In the genomic region with DNA sequence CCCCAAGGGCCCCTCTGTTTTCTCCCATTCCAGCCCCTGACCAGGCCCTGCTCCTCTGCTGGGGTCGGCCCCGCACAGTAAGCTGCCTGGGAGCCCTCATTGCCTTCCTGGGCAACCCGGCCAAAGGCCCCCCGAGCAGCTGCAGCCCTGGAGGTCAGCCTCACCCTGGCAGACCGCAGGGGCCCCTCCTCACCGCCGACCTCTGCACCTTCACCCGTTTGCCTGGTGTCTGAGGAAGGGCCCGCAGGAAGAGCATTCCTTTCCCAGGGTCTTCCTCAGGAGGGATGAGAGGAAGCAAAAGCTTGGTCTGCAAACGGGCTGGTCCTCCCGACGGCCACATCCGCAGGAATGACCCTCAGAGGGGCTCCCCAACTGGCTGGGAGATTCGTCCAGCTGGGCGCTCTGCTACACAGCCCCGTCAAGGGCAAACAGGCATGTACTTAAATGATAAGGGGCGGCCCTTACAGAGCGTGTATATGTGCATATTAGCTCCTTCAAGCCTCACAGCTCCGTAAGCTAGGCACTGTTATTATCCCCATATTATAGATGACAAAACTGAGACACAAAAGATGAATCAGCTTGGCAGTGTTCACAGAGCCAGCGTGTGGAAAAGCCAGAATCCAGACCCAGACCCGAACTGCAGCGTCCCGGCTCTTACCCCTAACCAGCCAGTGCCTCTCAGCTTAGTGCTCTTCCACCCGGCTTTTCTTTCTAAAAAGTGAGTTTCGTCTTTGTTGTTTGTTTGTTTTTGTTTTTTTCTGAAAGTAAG, we compare ENCODE assay signal across 10 cellular contexts. TPM values are rescaled to one million over a fixed set of nuclear protein-coding genes. Genes with fewer than 3 reads are reported as not detected.
DNase-seq lines count a peak whose midpoint lies in the region; ATAC-seq lines count a peak whose summit lies in the region.
"Had no signal": no experiment of that assay in that cellular context is flagged by ENCODE, and none has a peak within 500 bp of the region (broad histone marks: within the 10 kb centered on the region; RNA-seq: fewer than 3 reads in every experiment).

No MANE protein-coding gene starts in this region.

- H3K27ac ChIP-seq in mesodermal cell (ENCODE audit: low read depth, low read length, severe bottlenecking) (peak overlapping the region; percentile 49), aorta (ENCODE audit: low read depth in 1 of 2, low read length in 2 of 2) (peak overlapping the region; percentile 91 to 95)
- H3K27ac ChIP-seq: C4-2B had no signal

- no peaks in the 10 kb centered on the region for H3K27me3 ChIP-seq in aorta (ENCODE audit: control insufficient read depth in 1 of 2, insufficient read depth in 2 of 2, low read length in 1 of 2)

- peaks cover 37% of the 10 kb centered on the region for H3K27me3 Mint-ChIP-seq in dendritic cell treated with granulocyte-macrophage colony-stimulating factor and Interleukin-4, amounts not matched to agents 40 ng/mL and 50 ng/mL, for 4 days

- H3K9me3 ChIP-seq in mesodermal cell (ENCODE audit: control insufficient read depth, low read length) (no peaks in the 10 kb centered on the region), aorta (ENCODE audit: control insufficient read depth, low read length) (no peaks in the 10 kb centered on the region)

- H3K4me1 ChIP-seq in mesodermal cell (ENCODE audit: control insufficient read depth, insufficient read depth, low read length, poor library complexity, severe bottlenecking) (peaks cover 33% of the 10 kb centered on the region), aorta (ENCODE audit: control insufficient read depth in 1 of 2, insufficient read depth in 2 of 2, low read length in 2 of 2) (peaks cover 6 to 8% of the 10 kb centered on the region in 2 donors)

- peaks cover 41% of the 10 kb centered on the region for H3K4me1 Mint-ChIP-seq in dendritic cell treated with granulocyte-macrophage colony-stimulating factor and Interleukin-4, amounts not matched to agents 40 ng/mL and 50 ng/mL, for 4 days (ENCODE audit: low read depth)

- H3K27ac Mint-ChIP-seq in dendritic cell treated with granulocyte-macrophage colony-stimulating factor and Interleukin-4, amounts not matched to agents 40 ng/mL and 50 ng/mL, for 4 days = peak overlapping the region; percentile 33

- H3K36me3 ChIP-seq in mesodermal cell (ENCODE audit: control insufficient read depth, insufficient read depth, low read length) (no peaks in the 10 kb centered on the region), aorta (ENCODE audit: control insufficient read depth in 1 of 2, insufficient read depth in 2 of 2, low read length in 1 of 2) (no peaks in the 10 kb centered on the region)

- peak overlapping the region; percentile 16 for H3K4me3 ChIP-seq in mesodermal cell (ENCODE audit: extremely low read depth, insufficient read depth, low read length, poor library complexity, severe bottlenecking)
- no peak overlapping the region for H3K4me3 ChIP-seq in aorta (ENCODE audit: low read length in 2 of 2)

- ATAC-seq in Right ventricle myocardium inferior (peak; percentile 22), aorta (ENCODE audit: low FRiP score) (no peak), GM21717 (IDR thresholded peaks at IDR 0.05; ENCODE audit: unreplicated experiment) (no peak)
- ATAC-seq in activated CD4-positive, CD25-positive, alpha-beta regulatory T cell treated with anti-CD3 and anti-CD28 coated beads, Interleukin-2, amount 50 U/mL, for 24 hours = no peak

- H3K36me3 Mint-ChIP-seq in dendritic cell treated with granulocyte-macrophage colony-stimulating factor and Interleukin-4, amounts not matched to agents 40 ng/mL and 50 ng/mL, for 4 days (ENCODE audit: low read depth) = no peaks in the 10 kb centered on the region

- 37 to 41% methylated on average over 18 to 20 of the region's 25 CpGs for WGBS in mesodermal cell (ENCODE audit: insufficient coverage in 2 of 2), 2 experiments
- WGBS in aorta, 2 donors = 48 to 63% methylated on average over 25 of the region's 25 CpGs

- DNase-seq in Right ventricle myocardium inferior (ENCODE audit: missing footprints) = no peak
- DNase-seq in cardiac septum (ENCODE audit: low spot score) = no peak
- no peak for DNase-seq in aorta
- DNase-seq in amygdala (lab: John Stamatoyannopoulos, UW) = no peak
- DNase-seq: NCI-H1092 treated with DMSO at 0.1 percent for 48 hours had no signal

- intact Hi-C loops in Right ventricle myocardium inferior (cut with DNase I) = loop anchor here (5.0 kb wide), 2 partner anchors 81 to 676 kb away; a partner anchor contains a TSS
- intact Hi-C loops in cardiac septum (cut with DNase I) = loop anchor here (5.0 kb wide), 1 partner anchor 81 kb away; no protein-coding TSS in a partner anchor
- intact Hi-C loops in dendritic cell treated with granulocyte-macrophage colony-stimulating factor and Interleukin-4, amounts not matched to agents 40 ng/mL and 50 ng/mL, for 4 days (cut with micrococcal nuclease) = no loop called here
- intact Hi-C loops in aorta (cut with DNase I) = loop anchor here in 1 of 2 donors (5.0 kb wide), 1 partner anchor 81 kb away; no protein-coding TSS in a partner anchor

- H3K9me3 Mint-ChIP-seq in dendritic cell treated with granulocyte-macrophage colony-stimulating factor and Interleukin-4, amounts not matched to agents 40 ng/mL and 50 ng/mL, for 4 days = no peaks in the 10 kb centered on the region

- H3K4me3 Mint-ChIP-seq in dendritic cell treated with granulocyte-macrophage colony-stimulating factor and Interleukin-4, amounts not matched to agents 40 ng/mL and 50 ng/mL, for 4 days = no peak overlapping the region

RNA-seq across cellular contexts. Expression of a gene that starts 52.8 kb away (rescaled TPM):
- total RNA-seq in Right ventricle myocardium inferior (20.6 TPM), cardiac septum (23.4 TPM), aorta (10 to 100 TPM; 17.8 to 19.7 TPM)
- 23.1 TPM for polyA plus RNA-seq in mesodermal cell (2013, experiment 1 of 2)
- polyA plus RNA-seq in mesodermal cell (2013, experiment 2 of 2) = 25.2 TPM
- 10 to 100 TPM; 10.3 to 16.1 TPM for polyA plus RNA-seq in aorta

RNA-seq across cellular contexts. Expression of a gene that starts 53.1 kb away (rescaled TPM):
- 26.3 TPM for total RNA-seq in Right ventricle myocardium inferior
- total RNA-seq in cardiac septum = 25.4 TPM
- 33.6 TPM for polyA plus RNA-seq in mesodermal cell (2013, experiment 1 of 2)
- 32.2 TPM for polyA plus RNA-seq in mesodermal cell (2013, experiment 2 of 2)
- 10 to 100 TPM; 25.2 to 32.1 TPM for total RNA-seq in aorta
- 10 to 100 TPM in 1 of 2 donors, 1 to 10 TPM in 1; 9.4 to 45.5 TPM for polyA plus RNA-seq in aorta

RNA-seq across cellular contexts. Expression of a gene that starts 55.0 kb away (rescaled TPM):
- total RNA-seq in Right ventricle myocardium inferior = 360 TPM
- 258 TPM for total RNA-seq in cardiac septum
- polyA plus RNA-seq in mesodermal cell (2013, experiment 1 of 2) = 102 TPM
- 124 TPM for polyA plus RNA-seq in mesodermal cell (2013, experiment 2 of 2)
- total RNA-seq in aorta = 100 to 1,000 TPM in 1 of 2 donors, 10 to 100 TPM in 1; 85.0 to 116 TPM
- 100 to 1,000 TPM; 253 to 347 TPM for polyA plus RNA-seq in aorta
